ENCODE assay signal across 14 cellular contexts in genomic region chr22:40030026-40030756, GRCh38. TPM values are rescaled to one million over a fixed set of nuclear protein-coding genes. Genes with fewer than 3 reads are reported as not detected.
"Had no signal": no experiment of that assay in that cellular context is flagged by ENCODE, and none has a peak within 500 bp of the region (broad histone marks: within the 10 kb centered on the region; RNA-seq: fewer than 3 reads in every experiment).

No MANE protein-coding gene starts in this region.

- H3K4me3 Mint-ChIP-seq: activated CD4-positive, alpha-beta T cell treated with anti-CD3 and anti-CD28 coated beads, Interleukin-2, amount 10 ng/mL, durations not matched to agents 7 days and 5 days; activated CD8-positive, alpha-beta memory T cell treated with anti-CD3 and anti-CD28 coated beads, Interleukin-2, amount 10 ng/mL, durations not matched to agents 7 days and 5 days; activated T-cell treated with anti-CD3 and anti-CD28 coated beads, Interleukin-2, amount 50 U/mL, for 4 hours; mesothelial cell of epicardium had no signal

- ATAC-seq: activated T-cell treated with anti-CD3 and anti-CD28 coated beads, Interleukin-2, amount 50 U/mL, for 4 hours; heart left ventricle; left lobe of liver had no signal

- H3K27ac Mint-ChIP-seq: mesothelial cell of epicardium had no signal

- H3K27ac ChIP-seq: cardiac muscle cell, colonic mucosa, heart left ventricle, skin epidermis, vagina had no signal

- DNase-seq: activated CD4-positive, alpha-beta T cell treated with anti-CD3 and anti-CD28 coated beads, Interleukin-2, amount 10 ng/mL, durations not matched to agents 7 days and 5 days; activated T-cell treated with anti-CD3 and anti-CD28 coated beads, Interleukin-2, amount 50 U/mL, for 4 hours; colonic mucosa; foreskin melanocyte; heart left ventricle; islet precursor cell; T-helper 1 cell had no signal

- H3K27me3 ChIP-seq: cardiac muscle cell, colonic mucosa, vagina had no signal

- H3K4me3 ChIP-seq: cardiac muscle cell, colonic mucosa, heart left ventricle, skin epidermis, vagina had no signal

- H3K9me3 Mint-ChIP-seq: activated CD4-positive, alpha-beta T cell treated with anti-CD3 and anti-CD28 coated beads, Interleukin-2, amount 10 ng/mL, durations not matched to agents 7 days and 5 days; activated T-cell treated with anti-CD3 and anti-CD28 coated beads, Interleukin-2, amount 50 U/mL, for 4 hours; mesothelial cell of epicardium had no signal

- H3K36me3 ChIP-seq: cardiac muscle cell, colonic mucosa, heart left ventricle, vagina had no signal

- H3K36me3 Mint-ChIP-seq: activated CD8-positive, alpha-beta memory T cell treated with anti-CD3 and anti-CD28 coated beads, Interleukin-2, amount 10 ng/mL, durations not matched to agents 7 days and 5 days; mesothelial cell of epicardium had no signal

- H3K9me3 ChIP-seq: colonic mucosa, heart left ventricle, vagina had no signal

- H3K4me1 ChIP-seq: colonic mucosa, heart left ventricle had no signal

- H3K27me3 Mint-ChIP-seq: activated CD4-positive, alpha-beta T cell treated with anti-CD3 and anti-CD28 coated beads, Interleukin-2, amount 10 ng/mL, durations not matched to agents 7 days and 5 days; activated CD8-positive, alpha-beta memory T cell treated with anti-CD3 and anti-CD28 coated beads, Interleukin-2, amount 10 ng/mL, durations not matched to agents 7 days and 5 days had no signal

RNA-seq across cellular contexts. Expression of gene FAM83F, which starts 35.4 kb away (rescaled TPM):
- total RNA-seq: activated CD8-positive, alpha-beta memory T cell treated with anti-CD3 and anti-CD28 coated beads, Interleukin-2, amount 10 ng/mL, durations not matched to agents 7 days and 5 days; endothelial cell of umbilical vein had no signal
- polyA plus RNA-seq: cardiac muscle cell, endothelial cell of umbilical vein had no signal
